ENCODE assay signal across 8 cellular contexts in genomic region chr2:231199219-231199618, GRCh38. TPM values are rescaled to one million over a fixed set of nuclear protein-coding genes. Genes with fewer than 3 reads are reported as not detected.
DNase-seq lines count a peak whose midpoint lies in the region; ATAC-seq and TF ChIP-seq lines count a peak whose summit lies in the region.

No MANE protein-coding gene starts in this region.

- 40 to 42% methylated on average over 5 of the region's 5 CpGs for WGBS in lung, 2 donors

- TF ChIP-seq CTCF in astrocyte of the spinal cord (IDR thresholded peaks at IDR 0.05; ENCODE audit: low read depth, low read length) (no peak), lung (IDR thresholded peaks at IDR 0.05; ENCODE audit: control extremely low read depth, extremely low read depth) (no peak)

- no peaks in the 10 kb centered on the region for H3K36me3 ChIP-seq in lung (ENCODE audit: control insufficient read depth in 2 of 2, insufficient read depth in 2 of 2, low read length in 2 of 2)

- no peak overlapping the region for H3K27ac ChIP-seq in lung (ENCODE audit: low read depth in 1 of 2, low read length in 1 of 2)

- H3K4me1 Mint-ChIP-seq in stimulated activated naive CD8-positive, alpha-beta T cell treated with anti-CD3 and anti-CD28 coated beads, Interleukin-15, Interleukin-2, amounts not matched to agents 100 ng/mL and 50 ng/mL, for 24 hours (ENCODE audit: low read depth) = peaks cover 24% of the 10 kb centered on the region

- no peaks in the 10 kb centered on the region for H3K27me3 ChIP-seq in lung (ENCODE audit: control insufficient read depth, insufficient read depth)

- H3K4me3 ChIP-seq in astrocyte of the spinal cord (ENCODE audit: low read depth, low read length) (peak overlapping the region; percentile 85), lung (peak overlapping the region; percentile 93)

- H3K9me3 Mint-ChIP-seq in stimulated activated naive CD8-positive, alpha-beta T cell treated with anti-CD3 and anti-CD28 coated beads, Interleukin-15, Interleukin-2, amounts not matched to agents 100 ng/mL and 50 ng/mL, for 24 hours = no peaks in the 10 kb centered on the region

- peak overlapping the region; percentile 70 for H3K27ac Mint-ChIP-seq in stimulated activated naive CD8-positive, alpha-beta T cell treated with anti-CD3 and anti-CD28 coated beads, Interleukin-15, Interleukin-2, amounts not matched to agents 100 ng/mL and 50 ng/mL, for 24 hours

- DNase-seq in stimulated activated naive CD8-positive, alpha-beta T cell treated with anti-CD3 and anti-CD28 coated beads, Interleukin-15, Interleukin-2, amounts not matched to agents 100 U/mL and 50 U/mL, for 24 hours = no peak
- DNase-seq in astrocyte of the spinal cord (ENCODE audit: low read depth, low spot score) = peak; percentile 49
- no peak for DNase-seq in lung (ENCODE audit: low spot score)

- H3K4me3 Mint-ChIP-seq in stimulated activated naive CD8-positive, alpha-beta T cell treated with anti-CD3 and anti-CD28 coated beads, Interleukin-15, Interleukin-2, amounts not matched to agents 100 ng/mL and 50 ng/mL, for 24 hours = peak overlapping the region; percentile 94

- ATAC-seq in stimulated activated naive CD8-positive, alpha-beta T cell treated with anti-CD3 and anti-CD28 coated beads, Interleukin-15, Interleukin-2, amounts not matched to agents 100 U/mL and 50 U/mL, for 24 hours = no peak
- ATAC-seq in lung (ENCODE audit: insufficient read depth, low FRiP score) (no peak), HG03280 (IDR thresholded peaks at IDR 0.05; ENCODE audit: unreplicated experiment) (no peak), HG03196 (IDR thresholded peaks at IDR 0.05; ENCODE audit: unreplicated experiment) (no peak), HG02970 (IDR thresholded peaks at IDR 0.05; ENCODE audit: low FRiP score, unreplicated experiment) (no peak), HG02623 (IDR thresholded peaks at IDR 0.05; ENCODE audit: unreplicated experiment) (no peak)

- peaks cover 0 to 7% of the 10 kb centered on the region in 2 donors for H3K4me1 ChIP-seq in lung (ENCODE audit: control insufficient read depth in 2 of 2, insufficient read depth in 2 of 2, low read length in 2 of 2)

- in situ Hi-C loops in astrocyte of the spinal cord (cut with HindIII; ENCODE audit: low sequenced_read_pairs) = no loop called here

- no peaks in the 10 kb centered on the region for H3K9me3 ChIP-seq in lung (ENCODE audit: control insufficient read depth in 2 of 2, insufficient read depth in 1 of 2, low read length in 1 of 2)

- peaks cover 4% of the 10 kb centered on the region for H3K27me3 Mint-ChIP-seq in stimulated activated naive CD8-positive, alpha-beta T cell treated with anti-CD3 and anti-CD28 coated beads, Interleukin-15, Interleukin-2, amounts not matched to agents 100 ng/mL and 50 ng/mL, for 24 hours

- H3K36me3 Mint-ChIP-seq in stimulated activated naive CD8-positive, alpha-beta T cell treated with anti-CD3 and anti-CD28 coated beads, Interleukin-15, Interleukin-2, amounts not matched to agents 100 ng/mL and 50 ng/mL, for 24 hours (ENCODE audit: low read depth) = no peaks in the 10 kb centered on the region

RNA-seq across cellular contexts. Expression of gene ARMC9, which starts 0.8 kb away (rescaled TPM):
- total RNA-seq in lung = 10 to 100 TPM; 28.6 to 51.6 TPM
- polyA plus RNA-seq in lung = 10 to 100 TPM; 20.5 to 48.6 TPM
